ENCODE assay signal across 11 cellular contexts in genomic region chr20:21182832-21183563, GRCh38. TPM values are rescaled to one million over a fixed set of nuclear protein-coding genes. Genes with fewer than 3 reads are reported as not detected.
DNase-seq lines count a peak whose midpoint lies in the region; ATAC-seq and TF ChIP-seq lines count a peak whose summit lies in the region.
"Had no signal": no experiment of that assay in that cellular context is flagged by ENCODE, and none has a peak within 500 bp of the region (broad histone marks: within the 10 kb centered on the region; RNA-seq: fewer than 3 reads in every experiment).

No MANE protein-coding gene starts in this region.

- POLR2A ChIA-PET in activated CD4-positive, alpha-beta memory T cell treated with anti-CD3 and anti-CD28 coated beads, Interleukin-2, amount 10 ng/mL, durations not matched to agents 7 days and 5 days (lab: Charles Lee) = no interaction called here

- H3K27ac Mint-ChIP-seq in activated CD4-positive, alpha-beta memory T cell treated with anti-CD3 and anti-CD28 coated beads, Interleukin-2, amount 10 ng/mL, durations not matched to agents 7 days and 5 days = no peak overlapping the region
- H3K27ac Mint-ChIP-seq: stimulated activated naive B cell treated with anti-CD40 and anti-IgM and Interleukin-4, amounts not matched to agents 10 μg/mL and 1 μg/mL and 100 μg/mL, for 72 hours had no signal

- intact Hi-C loops in heart left ventricle (cut with DNase I) = no loop called here

- no peaks in the 10 kb centered on the region for H3K9me3 Mint-ChIP-seq in activated CD4-positive, alpha-beta memory T cell treated with anti-CD3 and anti-CD28 coated beads, Interleukin-2, amount 10 ng/mL, durations not matched to agents 7 days and 5 days
- H3K9me3 Mint-ChIP-seq: stimulated activated naive B cell treated with anti-CD40 and anti-IgM and Interleukin-4, amounts not matched to agents 10 μg/mL and 1 μg/mL and 100 μg/mL, for 72 hours had no signal

- no peaks in the 10 kb centered on the region for H3K4me1 Mint-ChIP-seq in activated CD4-positive, alpha-beta memory T cell treated with anti-CD3 and anti-CD28 coated beads, Interleukin-2, amount 10 ng/mL, durations not matched to agents 7 days and 5 days

- H3K27me3 Mint-ChIP-seq in activated CD4-positive, alpha-beta memory T cell treated with anti-CD3 and anti-CD28 coated beads, Interleukin-2, amount 10 ng/mL, durations not matched to agents 7 days and 5 days = no peaks in the 10 kb centered on the region
- H3K27me3 Mint-ChIP-seq: stimulated activated naive B cell treated with anti-CD40 and anti-IgM and Interleukin-4, amounts not matched to agents 10 μg/mL and 1 μg/mL and 100 μg/mL, for 72 hours had no signal

- H3K27ac ChIP-seq in heart left ventricle (peak overlapping the region in 9 of 12 donors; percentile 7 to 80 (median 31)), thoracic aorta (peak overlapping the region in 1 of 2 donors; percentile 68), tibial nerve (peak overlapping the region in 2 of 4 donors; percentile 60 to 80)
- H3K27ac ChIP-seq: parathyroid adenoma had no signal

- H3K36me3 Mint-ChIP-seq in activated CD4-positive, alpha-beta memory T cell treated with anti-CD3 and anti-CD28 coated beads, Interleukin-2, amount 10 ng/mL, durations not matched to agents 7 days and 5 days (ENCODE audit: low read depth) = no peaks in the 10 kb centered on the region

- TF ChIP-seq POLR2A in heart left ventricle (IDR thresholded peaks at IDR 0.05) (no peak), tibial nerve (IDR thresholded peaks at IDR 0.05) (no peak)

- ATAC-seq in heart left ventricle (peak; percentile 75 to 83 (median 80)), thoracic aorta (ENCODE audit: insufficient number of reproducible peaks, low FRiP score, low read depth) (peak; percentile 71), GM21390 (IDR thresholded peaks at IDR 0.05; ENCODE audit: unreplicated experiment) (no peak)
- ATAC-seq: stimulated activated naive B cell treated with anti-CD40 and anti-IgM and Interleukin-4, amounts not matched to agents 10 μg/mL and 1 μg/mL and 100 μg/mL, for 72 hours had no signal

- H3K9me3 ChIP-seq in heart left ventricle = peaks cover 0 to 6% (median under 1%) of the 10 kb centered on the region in 12 donors
- no peaks in the 10 kb centered on the region for H3K9me3 ChIP-seq in thoracic aorta
- H3K9me3 ChIP-seq in tibial nerve = peaks cover 0 to 1% (median under 1%) of the 10 kb centered on the region in 4 donors

- H3K4me3 Mint-ChIP-seq in activated CD4-positive, alpha-beta memory T cell treated with anti-CD3 and anti-CD28 coated beads, Interleukin-2, amount 10 ng/mL, durations not matched to agents 7 days and 5 days = no peak overlapping the region
- H3K4me3 Mint-ChIP-seq: stimulated activated naive B cell treated with anti-CD40 and anti-IgM and Interleukin-4, amounts not matched to agents 10 μg/mL and 1 μg/mL and 100 μg/mL, for 72 hours had no signal

- H3K4me3 ChIP-seq in heart left ventricle = no peak overlapping the region
- peak overlapping the region; percentile 36 for H3K4me3 ChIP-seq in thoracic aorta
- no peak overlapping the region for H3K4me3 ChIP-seq in tibial nerve

- TF ChIP-seq CTCF in heart left ventricle (IDR thresholded peaks at IDR 0.05) (no peak), thoracic aorta (IDR thresholded peaks at IDR 0.05) (no peak), tibial nerve (IDR thresholded peaks at IDR 0.05) (no peak)

- H3K36me3 ChIP-seq in heart left ventricle = no peaks in the 10 kb centered on the region
- H3K36me3 ChIP-seq in thoracic aorta = no peaks in the 10 kb centered on the region
- H3K36me3 ChIP-seq in tibial nerve = peaks cover 0 to 11% (median 0%) of the 10 kb centered on the region in 3 donors

- H3K4me1 ChIP-seq in heart left ventricle (peaks cover 0 to 14% (median 4%) of the 10 kb centered on the region in 12 donors), thoracic aorta (ENCODE audit: control insufficient read depth in 1 of 2, low read depth in 2 of 2) (peaks cover 9 to 14% of the 10 kb centered on the region in 2 donors), tibial nerve (peaks cover 0 to 9% (median 5%) of the 10 kb centered on the region in 4 donors)
- H3K4me1 ChIP-seq: parathyroid adenoma had no signal

- no peak for TF ChIP-seq EP300 in tibial nerve (IDR thresholded peaks at IDR 0.05)

- H3K27me3 ChIP-seq in heart left ventricle (no peaks in the 10 kb centered on the region), thoracic aorta (replicated peaks; ENCODE audit: insufficient read depth) (no peaks in the 10 kb centered on the region), tibial nerve (no peaks in the 10 kb centered on the region)

- DNase-seq in HS-27A (ENCODE audit: low read depth) = peak; percentile 78
- peak; percentile 30 for DNase-seq in T1000 (lab: John Stamatoyannopoulos, UW)
- no peak for DNase-seq in heart left ventricle
- no peak for DNase-seq in thoracic aorta (ENCODE audit: low spot score)
- no peak for DNase-seq in activated CD4-positive, alpha-beta memory T cell treated with anti-CD3 and anti-CD28 coated beads, Interleukin-2, amount 10 ng/mL, durations not matched to agents 7 days and 5 days
- DNase-seq in NCI-H526 treated with DMSO at 0.1 percent for 48 hours (lab: John Stamatoyannopoulos, UW) = no peak
- DNase-seq in tibial nerve (ENCODE audit: low spot score in 2 of 2) = no peak
- DNase-seq: activated gamma-delta T cell treated with Interleukin-2 at 50 U/mL for 16 hours; stimulated activated naive B cell treated with anti-CD40 and anti-IgM and Interleukin-4, amounts not matched to agents 10 μg/mL and 1 μg/mL and 100 μg/mL, for 72 hours had no signal

- 41 to 58% (median 51%) methylated on average over 7 of the region's 7 CpGs for WGBS in heart left ventricle, 4 donors
- 50 to 53% methylated on average over 7 of the region's 7 CpGs for WGBS in tibial nerve, 2 donors

- CTCF ChIA-PET in activated CD4-positive, alpha-beta memory T cell treated with anti-CD3 and anti-CD28 coated beads, Interleukin-2, amount 10 ng/mL, durations not matched to agents 7 days and 5 days (lab: Charles Lee) = interaction anchor here (0.7 kb wide), 1 partner anchor 315 kb away, joined by 5 read pairs; no protein-coding TSS in a partner anchor

RNA-seq across cellular contexts. Expression of gene KIZ, which starts 57.1 kb away (rescaled TPM):
- total RNA-seq in heart left ventricle = 10 to 100 TPM; 15.2 to 31.2 (median 25.2) TPM
- polyA plus RNA-seq in heart left ventricle = 10 to 100 TPM in 1 of 2 donors, 1 to 10 TPM in 1; 8.8 to 19.4 TPM
- total RNA-seq in thoracic aorta = 10 to 100 TPM; 14.4 to 67.3 TPM
- 10 to 100 TPM; 17.3 to 22.1 TPM for total RNA-seq in activated CD4-positive, alpha-beta memory T cell treated with anti-CD3 and anti-CD28 coated beads, Interleukin-2, amount 10 ng/mL, durations not matched to agents 7 days and 5 days
- total RNA-seq in tibial nerve = 10 to 100 TPM; 19.8 to 58.6 (median 54.9) TPM

Comparison
In these comparisons a context has a peak if more than half of its experiments do, and no peak if none do; other contexts are left out.
1. DNase-seq: peak in HS-27A (single experiment) and T1000 (single experiment); none in heart left ventricle (0 of 5), thoracic aorta (single experiment), activated CD4-positive, alpha-beta memory T cell treated with anti-CD3 and anti-CD28 coated beads, Interleukin-2, amount 10 ng/mL, durations not matched to agents 7 days and 5 days (single experiment), NCI-H526 treated with DMSO at 0.1 percent for 48 hours (single experiment) and tibial nerve (0 of 2).